Comparison of ENCODE assay signal across 11 cellular contexts in genomic region chr7:73707045-73707631, GRCh38. TPM values are rescaled to one million over a fixed set of nuclear protein-coding genes. Genes with fewer than 3 reads are reported as not detected.
DNase-seq lines count a peak whose midpoint lies in the region; ATAC-seq, FAIRE-seq and TF ChIP-seq lines count a peak whose summit lies in the region.
"Had no signal": no experiment of that assay in that cellular context is flagged by ENCODE, and none has a peak within 500 bp of the region (broad histone marks: within the 10 kb centered on the region; RNA-seq: fewer than 3 reads in every experiment).

No MANE protein-coding gene starts in this region.

- H3K27me3 ChIP-seq in mucosa of rectum (ENCODE audit: control insufficient read depth in 2 of 2, insufficient read depth in 2 of 2, low read length in 2 of 2): no peaks in the 10 kb centered on the region

- no peak for TF ChIP-seq CTCF in D721Med (IDR thresholded peaks at IDR 0.05; ENCODE audit: insufficient read depth, missing control alignments)

- H3K27ac ChIP-seq in mucosa of rectum (ENCODE audit: low read depth in 2 of 2, low read length in 2 of 2): peak overlapping the region; percentile 38 to 59

- no peaks in the 10 kb centered on the region for H3K36me3 ChIP-seq in mucosa of rectum (ENCODE audit: control insufficient read depth in 2 of 2, insufficient read depth in 2 of 2, low read length in 2 of 2)

- no peak overlapping the region for H3K9ac ChIP-seq in mucosa of rectum (ENCODE audit: low read depth in 1 of 2, low read length in 2 of 2)

- H3K4me3 ChIP-seq in mucosa of rectum (ENCODE audit: low read length in 2 of 2): no peak overlapping the region

- DNase-seq in D721Med (ENCODE audit: insufficient read length, low spot score) (peak; percentile 55), NCI-H1417 (lab: John Stamatoyannopoulos, UW) (peak; percentile 47 to 96 (median 93)), UCSD-AML1 (lab: John Stamatoyannopoulos, UW; ENCODE audit: unreplicated experiment) (peak; percentile 38), HTR-8/SVneo (ENCODE audit: insufficient read length, low spot score) (no peak), frontal cortex (ENCODE audit: low spot score in 2 of 2) (no peak)
- DNase-seq in activated effector memory CD4-positive, alpha-beta T cell treated with anti-CD3 and anti-CD28 coated beads, Interleukin-2, amount 50 U/mL, for 16 hours: no peak
- DNase-seq: activated naive CD8-positive, alpha-beta T cell treated with anti-CD3 and anti-CD28 coated beads, Interleukin-2, amount 10 ng/mL, durations not matched to agents 7 days and 5 days had no signal

- H3K4me1 ChIP-seq in mucosa of rectum (ENCODE audit: control insufficient read depth in 2 of 2, insufficient read depth in 2 of 2, low read length in 2 of 2): peaks cover 4 to 19% of the 10 kb centered on the region in 2 donors

- ATAC-seq in GM21447 (IDR thresholded peaks at IDR 0.05; ENCODE audit: unreplicated experiment): no peak

- no peaks in the 10 kb centered on the region for H3K9me3 ChIP-seq in mucosa of rectum (ENCODE audit: control insufficient read depth in 2 of 2, low read length in 2 of 2)

- FAIRE-seq in D721Med (lab: Jason Lieb, UNC): no peak
- no peak for FAIRE-seq in HTR-8/SVneo (lab: Jason Lieb, UNC)
- no peak for FAIRE-seq in frontal cortex (lab: Jason Lieb, UNC)
- FAIRE-seq: GM18507, keratinocyte had no signal

RNA-seq across cellular contexts. Expression of gene STX1A, which starts 12.3 kb away (rescaled TPM):
- total RNA-seq in frontal cortex: 62.0 TPM

RNA-seq across cellular contexts. Expression of gene BUD23, which starts 23.7 kb away (rescaled TPM):
- total RNA-seq in frontal cortex: 30.2 TPM

RNA-seq across cellular contexts. Expression of gene DNAJC30, which starts 23.9 kb away (rescaled TPM):
- total RNA-seq in frontal cortex: 2.4 TPM

RNA-seq across cellular contexts. Expression of gene ABHD11, which starts 31.5 kb away (rescaled TPM):
- total RNA-seq in frontal cortex: 5.7 TPM

RNA-seq across cellular contexts. Expression of gene VPS37D, which starts 39.5 kb away (rescaled TPM):
- total RNA-seq in frontal cortex: 26.1 TPM

Comparison
In these comparisons a context has a peak if more than half of its experiments do, and no peak if none do; other contexts are left out.
1. DNase-seq: peak in D721Med (single experiment), NCI-H1417 (3 of 3) and UCSD-AML1 (single experiment); none in HTR-8/SVneo (single experiment), activated effector memory CD4-positive, alpha-beta T cell treated with anti-CD3 and anti-CD28 coated beads, Interleukin-2, amount 50 U/mL, for 16 hours (single experiment) and frontal cortex (0 of 2).